8 cellular contexts compared by ENCODE assay signal in the genomic region with DNA sequence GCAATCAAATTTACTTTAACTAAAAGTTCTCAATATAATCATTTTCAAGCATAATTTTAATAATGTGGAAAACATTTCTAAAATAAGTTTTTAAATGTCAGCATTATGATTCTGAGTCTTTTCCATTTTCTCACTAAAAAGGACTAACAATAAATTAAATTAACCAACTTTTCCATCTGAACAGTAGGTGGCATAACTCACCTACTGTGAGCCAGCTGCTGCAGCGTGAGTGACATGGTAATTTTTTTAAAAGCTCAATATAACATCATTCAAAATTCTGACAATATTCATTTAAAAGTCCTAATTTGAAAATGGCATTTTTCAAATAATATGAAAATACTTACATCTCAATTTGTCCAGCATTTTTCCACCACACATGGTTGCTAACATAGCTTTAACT.
DNase-seq lines count a peak whose midpoint lies in the region; ATAC-seq, FAIRE-seq and TF ChIP-seq lines count a peak whose summit lies in the region.

No MANE protein-coding gene starts in this region.

- H3K27me3 ChIP-seq in adipocyte (replicated peaks; ENCODE audit: control insufficient read depth, insufficient read depth, low read length): no peaks in the 10 kb centered on the region

- no peak for TF ChIP-seq POLR2A in GM12891 (IDR thresholded peaks at IDR 0.05; ENCODE audit: low read depth, low read length)

- H3K27ac ChIP-seq in kidney (ENCODE audit: low read depth in 2 of 2, low read length in 2 of 2): no peak overlapping the region

- DNase-seq in NCI-H1417 (lab: John Stamatoyannopoulos, UW) (peak in 2 of 3 experiments; percentile 17 to 71), NCI-H1417 treated with DMSO at 0.1 percent for 48 hours (lab: John Stamatoyannopoulos, UW) (no peak), adipocyte (ENCODE audit: low read depth) (peak; percentile 61), kidney (no peak), GM12891 (ENCODE audit: insufficient read length, low spot score) (no peak)
- no peak for DNase-seq in activated CD8-positive, alpha-beta memory T cell treated with anti-CD3 and anti-CD28 coated beads for 24 hours

- H3K9me3 ChIP-seq in adipocyte (ENCODE audit: control insufficient read depth, low read length) (no peaks in the 10 kb centered on the region), kidney (ENCODE audit: control insufficient read depth in 1 of 2, low read length in 2 of 2) (no peaks in the 10 kb centered on the region)

- H3K9ac ChIP-seq in adipocyte (ENCODE audit: low read length) (no peak overlapping the region), kidney (ENCODE audit: low read length in 2 of 2) (no peak overlapping the region)

- TF ChIP-seq CTCF in LNCAP (IDR thresholded peaks at IDR 0.05) (peak; percentile 60), kidney (IDR thresholded peaks at IDR 0.05; ENCODE audit: borderline replicate concordance, extremely low read depth, insufficient read depth) (peak; percentile 67)

- H3K36me3 ChIP-seq in adipocyte (ENCODE audit: control insufficient read depth, insufficient read depth, low read length, severe bottlenecking) (no peaks in the 10 kb centered on the region), kidney (ENCODE audit: control insufficient read depth in 1 of 2, insufficient read depth in 2 of 2, low read length in 2 of 2) (no peaks in the 10 kb centered on the region)

- H3K4me3 ChIP-seq in adipocyte (ENCODE audit: low read length): no peak overlapping the region
- no peak overlapping the region for H3K4me3 ChIP-seq in kidney (ENCODE audit: low read length in 2 of 2)

- intact Hi-C loops in kidney (cut with DNase I): loop anchor here (5.0 kb wide), 1 partner anchor 60 kb away; no protein-coding TSS in a partner anchor

- no peaks in the 10 kb centered on the region for H3K4me1 ChIP-seq in adipocyte (ENCODE audit: control insufficient read depth, insufficient read depth, low read length)
- no peaks in the 10 kb centered on the region for H3K4me1 ChIP-seq in kidney (ENCODE audit: control insufficient read depth in 1 of 2, insufficient read depth in 1 of 2, low read depth in 1 of 2, low read length in 2 of 2)

- no peak for ATAC-seq in HG02840 (IDR thresholded peaks at IDR 0.05; ENCODE audit: low FRiP score, unreplicated experiment)

- FAIRE-seq in kidney (lab: Jason Lieb, UNC): peak; percentile 99
- no peak for FAIRE-seq in GM12891 (lab: Jason Lieb, UNC)

TF ChIP-seq in GM12891, 5 proteins besides CTCF, POLR2A, EP300 and RAD21:
- TF ChIP-seq PAX5 (IDR thresholded peaks at IDR 0.05; ENCODE audit: insufficient read depth, low read length, severe bottlenecking) (no peak), POU2F2 (IDR thresholded peaks at IDR 0.05; ENCODE audit: low read depth, low read length) (no peak), TAF1 (IDR thresholded peaks at IDR 0.05; ENCODE audit: low read depth, low read length) (no peak), POLR2AphosphoS5 (IDR thresholded peaks at IDR 0.05; ENCODE audit: low read depth, low read length) (no peak), SPI1 (IDR thresholded peaks at IDR 0.05; ENCODE audit: low read depth, low read length) (no peak)

Comparison
In these comparisons a context has a peak if more than half of its experiments do, and no peak if none do; other contexts are left out.
1. DNase-seq: peak in NCI-H1417 (2 of 3) and adipocyte (single experiment); none in NCI-H1417 treated with DMSO at 0.1 percent for 48 hours (single experiment), kidney (single experiment), activated CD8-positive, alpha-beta memory T cell treated with anti-CD3 and anti-CD28 coated beads for 24 hours (single experiment) and GM12891 (single experiment).